Comparison of ENCODE assay signal across 1 cellular context in genomic region chr15:82571722-82572222, GRCh38.
A peak's percentile ranks its signal among the peaks of the same experiment; 100 is the strongest.
TF ChIP-seq lines count a peak whose summit lies in the region.

No MANE protein-coding gene starts in this region.

TF ChIP-seq in WTC11, 78 proteins besides CTCF, POLR2A, EP300 and RAD21 (continued from another document):
- TF ChIP-seq HMGXB4 (CRISPR knock-in tag; IDR thresholded peaks at IDR 0.05) (no peak), GTF2I (CRISPR knock-in tag; conservative IDR thresholded peaks at IDR 0.05) (no peak), ATF3 (CRISPR knock-in tag; conservative IDR thresholded peaks at IDR 0.05) (no peak), KAT7 (CRISPR knock-in tag; IDR thresholded peaks at IDR 0.05; ENCODE audit: borderline replicate concordance) (no peak), SOX15 (CRISPR knock-in tag; IDR thresholded peaks at IDR 0.05) (no peak), IRF1 (CRISPR knock-in tag; IDR thresholded peaks at IDR 0.05) (no peak), ZNF317 (CRISPR knock-in tag; IDR thresholded peaks at IDR 0.05; ENCODE audit: borderline replicate concordance, low read depth) (no peak), HMGA2 (CRISPR knock-in tag; IDR thresholded peaks at IDR 0.05) (no peak), GABPB1 (CRISPR knock-in tag; IDR thresholded peaks at IDR 0.05) (no peak), FOXP1 (CRISPR knock-in tag; IDR thresholded peaks at IDR 0.05; ENCODE audit: borderline replicate concordance) (peak; percentile 79; the same call in 1 of the 2 replicates), MAX (CRISPR knock-in tag; IDR thresholded peaks at IDR 0.05) (peak; percentile 40; the same call in 1 of the 2 replicates), SP1 (CRISPR knock-in tag; conservative IDR thresholded peaks at IDR 0.05) (no peak), FOXK1 (CRISPR knock-in tag; IDR thresholded peaks at IDR 0.05) (no peak), ZSCAN18 (CRISPR knock-in tag; IDR thresholded peaks at IDR 0.05) (no peak), EMX1 (CRISPR knock-in tag; IDR thresholded peaks at IDR 0.05) (no peak), NR1H2 (CRISPR knock-in tag; IDR thresholded peaks at IDR 0.05) (no peak)
